2 cellular contexts compared by ENCODE assay signal in genomic region chr22:46156031-46156430, GRCh38.
TF ChIP-seq lines count a peak whose summit lies in the region.

No MANE protein-coding gene starts in this region.

TF ChIP-seq in liver, 16 proteins besides CTCF, POLR2A, EP300 and RAD21:
- TF ChIP-seq FOXA2 (IDR thresholded peaks at IDR 0.05) (no peak), JUND (IDR thresholded peaks at IDR 0.05) (peak in 1 of 2 donors; percentile 51), ZBTB33 (IDR thresholded peaks at IDR 0.05) (peak; percentile 24), TAF1 (conservative IDR thresholded peaks at IDR 0.05) (no peak), NR2F2 (IDR thresholded peaks at IDR 0.05) (no peak), HNF4G (IDR thresholded peaks at IDR 0.05) (no peak), RXRA (IDR thresholded peaks at IDR 0.05) (peak in 1 of 2 donors; percentile 59), SP1 (IDR thresholded peaks at IDR 0.05) (no peak), YY1 (IDR thresholded peaks at IDR 0.05) (peak; percentile 48), FOXA1 (IDR thresholded peaks at IDR 0.05) (no peak), GABPA (IDR thresholded peaks at IDR 0.05 in 1 of 2, conservative IDR thresholded peaks at IDR 0.05 in 1 of 2) (no peak), REST (IDR thresholded peaks at IDR 0.05) (no peak), EGR1 (IDR thresholded peaks at IDR 0.05; ENCODE audit: low read depth in 2 of 2) (peak in 1 of 2 donors; percentile 37), HNF4A (conservative IDR thresholded peaks at IDR 0.05) (peak; percentile 50 to 73)
- TF ChIP-seq, protein P1, sequence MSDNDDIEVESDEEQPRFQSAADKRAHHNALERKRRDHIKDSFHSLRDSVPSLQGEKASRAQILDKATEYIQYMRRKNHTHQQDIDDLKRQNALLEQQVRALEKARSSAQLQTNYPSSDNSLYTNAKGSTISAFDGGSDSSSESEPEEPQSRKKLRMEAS (IDR thresholded peaks at IDR 0.05) = no peak
- TF ChIP-seq, protein P2, sequence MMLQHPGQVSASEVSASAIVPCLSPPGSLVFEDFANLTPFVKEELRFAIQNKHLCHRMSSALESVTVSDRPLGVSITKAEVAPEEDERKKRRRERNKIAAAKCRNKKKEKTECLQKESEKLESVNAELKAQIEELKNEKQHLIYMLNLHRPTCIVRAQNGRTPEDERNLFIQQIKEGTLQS (IDR thresholded peaks at IDR 0.05) = no peak
TF ChIP-seq in liver: peak in this region for 6.

TF ChIP-seq in HepG2, 621 proteins besides CTCF, POLR2A, EP300 and RAD21:
- TF ChIP-seq ZSCAN9 (CRISPR knock-in tag; IDR thresholded peaks at IDR 0.05; ENCODE audit: borderline replicate concordance) = no peak
- no peak for TF ChIP-seq PLRG1 (conservative IDR thresholded peaks at IDR 0.05)
- no peak for TF ChIP-seq RAD51 (IDR thresholded peaks at IDR 0.05; ENCODE audit: borderline replicate concordance)
- TF ChIP-seq DR1 (CRISPR knock-in tag; IDR thresholded peaks at IDR 0.05) = no peak
- no peak for TF ChIP-seq NR2F6 (IDR thresholded peaks at IDR 0.05)
- no peak for TF ChIP-seq NR2F6 (CRISPR knock-in tag; IDR thresholded peaks at IDR 0.05)
- no peak for TF ChIP-seq ZNF264 (CRISPR knock-in tag; IDR thresholded peaks at IDR 0.05)
- TF ChIP-seq STAG1 (CRISPR knock-in tag; IDR thresholded peaks at IDR 0.05) = no peak
- TF ChIP-seq SMAD3 (CRISPR knock-in tag; IDR thresholded peaks at IDR 0.05) = no peak
- no peak for TF ChIP-seq ZBTB43 (CRISPR knock-in tag; conservative IDR thresholded peaks at IDR 0.05)
- TF ChIP-seq ZC3H13 (CRISPR knock-in tag; IDR thresholded peaks at IDR 0.05) = no peak
- TF ChIP-seq ZFP1 (CRISPR knock-in tag; IDR thresholded peaks at IDR 0.05) = no peak
- TF ChIP-seq ZFP82 (CRISPR knock-in tag; IDR thresholded peaks at IDR 0.05; ENCODE audit: borderline replicate concordance) = no peak
- TF ChIP-seq E2F1 (CRISPR knock-in tag; IDR thresholded peaks at IDR 0.05) = no peak
- no peak for TF ChIP-seq STAT5B (CRISPR knock-in tag; IDR thresholded peaks at IDR 0.05)
- TF ChIP-seq HNRNPH1 (optimal IDR thresholded peaks at IDR 0.05; ENCODE audit: low read depth, low read length) = no peak
- TF ChIP-seq, protein P2 (CRISPR knock-in tag; IDR thresholded peaks at IDR 0.05) = no peak
